18 cellular contexts compared by ENCODE assay signal in the genomic region with DNA sequence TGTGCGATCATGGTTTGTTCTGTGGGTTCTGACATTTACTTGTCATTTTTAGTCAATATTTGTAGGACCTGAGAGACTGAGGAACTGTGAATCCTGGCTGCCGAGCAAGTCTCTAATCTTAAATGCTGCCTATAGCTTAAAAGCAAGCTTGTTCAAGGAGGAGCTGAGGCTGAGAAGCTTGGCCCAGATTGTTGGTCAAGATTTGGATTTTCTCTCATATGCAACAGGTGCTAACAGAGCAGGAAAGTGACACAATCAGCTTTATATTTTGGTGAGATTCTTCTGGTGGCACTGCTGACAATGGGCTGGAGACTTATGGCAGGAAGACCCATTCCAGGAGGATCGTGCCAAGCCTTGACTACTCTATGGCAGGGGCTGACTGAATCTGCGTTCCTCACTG.
DNase-seq lines count a peak whose midpoint lies in the region; ATAC-seq and TF ChIP-seq lines count a peak whose summit lies in the region.
"Had no signal": no experiment of that assay in that cellular context is flagged by ENCODE, and none has a peak within 500 bp of the region (broad histone marks: within the 10 kb centered on the region; RNA-seq: fewer than 3 reads in every experiment).

No MANE protein-coding gene starts in this region.

- no peaks in the 10 kb centered on the region for H3K36me3 ChIP-seq in breast epithelium
- H3K36me3 ChIP-seq in Panc1 (ENCODE audit: control insufficient read depth, insufficient read depth, low read length) = no peaks in the 10 kb centered on the region
- no peaks in the 10 kb centered on the region for H3K36me3 ChIP-seq in stomach smooth muscle (ENCODE audit: control insufficient read depth in 2 of 2, insufficient read depth in 2 of 2, low read length in 2 of 2)
- H3K36me3 ChIP-seq in mucosa of descending colon (ENCODE audit: low read depth) = no peaks in the 10 kb centered on the region
- H3K36me3 ChIP-seq: neural progenitor cell, tibial artery had no signal

- DNase-seq in MCF 10A (ENCODE audit: unreplicated experiment) = no peak
- DNase-seq in breast epithelium (ENCODE audit: low spot score in 2 of 2) = no peak
- no peak for DNase-seq in Panc1 (ENCODE audit: low read depth, low spot score)
- DNase-seq in effector memory CD8-positive, alpha-beta T cell = no peak
- no peak for DNase-seq in NCI-H2171 (lab: John Stamatoyannopoulos, UW)
- DNase-seq in mucosa of descending colon = no peak
- DNase-seq: activated effector memory CD4-positive, alpha-beta T cell treated with anti-CD3 and anti-CD28 coated beads, Interleukin-2, amount 50 U/mL, for 16 hours; aorta; CD4-positive, alpha-beta memory T cell; DMS79; hippocampal formation; kidney; NCI-H1436 treated with DMSO at 0.1 percent for 48 hours; psoas muscle; tibial artery had no signal

- no peaks in the 10 kb centered on the region for H3K27me3 Mint-ChIP-seq in MCF 10A (ENCODE audit: insufficient read depth, unreplicated experiment)
- no peaks in the 10 kb centered on the region for H3K27me3 Mint-ChIP-seq in effector memory CD8-positive, alpha-beta T cell
- H3K27me3 Mint-ChIP-seq: CD4-positive, alpha-beta memory T cell had no signal

- intact Hi-C loops in MCF 10A (cut with micrococcal nuclease) (no loop called here), breast epithelium (cut with DNase I; ENCODE audit: low total_unique reads) (no loop called here), Panc1 (cut with micrococcal nuclease; ENCODE audit: unreplicated experiment) (no loop called here), mucosa of descending colon (cut with DNase I, micrococcal nuclease) (no loop called here)

- H3K27me3 ChIP-seq in breast epithelium = no peaks in the 10 kb centered on the region
- H3K27me3 ChIP-seq in Panc1 (ENCODE audit: control insufficient read depth, insufficient read depth, low read length) = no peaks in the 10 kb centered on the region
- no peaks in the 10 kb centered on the region for H3K27me3 ChIP-seq in stomach smooth muscle (ENCODE audit: control insufficient read depth in 1 of 2, insufficient read depth in 2 of 2, low read length in 2 of 2)
- H3K27me3 ChIP-seq: neural progenitor cell, tibial artery had no signal

- TF ChIP-seq POLR2A in breast epithelium (IDR thresholded peaks at IDR 0.05) = no peak

- H3K4me3 ChIP-seq in breast epithelium = no peak overlapping the region
- H3K4me3 ChIP-seq in Panc1 (ENCODE audit: low read depth in 2 of 2, low read length in 2 of 2) = no peak overlapping the region
- H3K4me3 ChIP-seq in stomach smooth muscle (ENCODE audit: low read length in 2 of 2) = peak overlapping the region in 1 of 2 donors; percentile 69
- H3K4me3 ChIP-seq in mucosa of descending colon = no peak overlapping the region
- H3K4me3 ChIP-seq: neural progenitor cell had no signal

- H3K4me3 Mint-ChIP-seq in MCF 10A (ENCODE audit: unreplicated experiment) = peak overlapping the region; percentile 73
- H3K4me3 Mint-ChIP-seq in effector memory CD8-positive, alpha-beta T cell = peak overlapping the region; percentile 62 to 73
- H3K4me3 Mint-ChIP-seq: neural progenitor cell had no signal

- CTCF ChIA-PET in MCF 10A (lab: Yijun Ruan, JAX) (interaction anchor here (0.6 to 1.2 kb wide), 5 partner anchors 107 to 1953 kb away, joined by 3 to 5 read pairs (median 3); no protein-coding TSS in a partner anchor), Panc1 (lab: Charles Lee) (interaction anchor here (0.5 kb wide), 1 partner anchor 314 kb away, joined by 5 read pairs; the partner anchor contains the start of gene RABEPK)

- no peaks in the 10 kb centered on the region for H3K9me3 Mint-ChIP-seq in MCF 10A (ENCODE audit: unreplicated experiment)
- no peaks in the 10 kb centered on the region for H3K9me3 Mint-ChIP-seq in effector memory CD8-positive, alpha-beta T cell
- H3K9me3 Mint-ChIP-seq: CD4-positive, alpha-beta memory T cell; neural progenitor cell had no signal

- H3K4me1 Mint-ChIP-seq in MCF 10A (ENCODE audit: insufficient read depth, unreplicated experiment) = peaks cover 17% of the 10 kb centered on the region
- peaks cover 16 to 31% of the 10 kb centered on the region in 2 donors for H3K4me1 Mint-ChIP-seq in effector memory CD8-positive, alpha-beta T cell (ENCODE audit: low read depth in 2 of 2)

- peaks cover 0 to 3% of the 10 kb centered on the region in 2 donors for H3K4me1 ChIP-seq in breast epithelium
- peaks cover 19% of the 10 kb centered on the region for H3K4me1 ChIP-seq in Panc1 (ENCODE audit: control insufficient read depth, insufficient read depth, low read length)
- H3K4me1 ChIP-seq in stomach smooth muscle (ENCODE audit: control insufficient read depth, insufficient read depth, low read length) = peaks cover 39% of the 10 kb centered on the region
- peaks cover 18% of the 10 kb centered on the region for H3K4me1 ChIP-seq in mucosa of descending colon (ENCODE audit: low read depth)

- POLR2A ChIA-PET in MCF 10A (lab: Yijun Ruan, JAX) = interaction anchor here (1.5 to 2.8 kb wide), 5 partner anchors 9 to 27 kb away, joined by 4 to 19 read pairs (median 8); no protein-coding TSS in a partner anchor
- POLR2A ChIA-PET in Panc1 (lab: Charles Lee) = no interaction called here

- in situ Hi-C loops in Panc1 (cut with HindIII; ENCODE audit: low pct_unique_long_range_greater_than_20kb, low sequenced_read_pairs) = no loop called here

- no peaks in the 10 kb centered on the region for H3K9me3 ChIP-seq in breast epithelium
- no peaks in the 10 kb centered on the region for H3K9me3 ChIP-seq in Panc1 (ENCODE audit: control insufficient read depth, insufficient read depth, low read depth, low read length)
- no peaks in the 10 kb centered on the region for H3K9me3 ChIP-seq in stomach smooth muscle (ENCODE audit: control insufficient read depth in 2 of 2, low read length in 2 of 2)
- H3K9me3 ChIP-seq in mucosa of descending colon = no peaks in the 10 kb centered on the region
- H3K9me3 ChIP-seq: psoas muscle, tibial artery had no signal

- no peak overlapping the region for H3K9ac ChIP-seq in stomach smooth muscle (ENCODE audit: low read length in 2 of 2)
- H3K9ac ChIP-seq: neural progenitor cell had no signal

- peak overlapping the region in 1 of 2 donors; percentile 48 for H3K27ac ChIP-seq in breast epithelium
- H3K27ac ChIP-seq in Panc1 (ENCODE audit: low read length) = peak overlapping the region; percentile 57; the same call in 1 of the 2 replicates
- peak overlapping the region; percentile 90 for H3K27ac ChIP-seq in stomach smooth muscle (ENCODE audit: low read length)
- H3K27ac ChIP-seq: neural progenitor cell, tibial artery had no signal

- no peak for TF ChIP-seq CTCF in MCF 10A (IDR thresholded peaks at IDR 0.05; ENCODE audit: unreplicated experiment)
- no peak for TF ChIP-seq CTCF in breast epithelium (IDR thresholded peaks at IDR 0.05)
- no peak for TF ChIP-seq CTCF in Panc1 (IDR thresholded peaks at IDR 0.05)
- no peak for TF ChIP-seq CTCF in mucosa of descending colon (IDR thresholded peaks at IDR 0.05)

- no TSS peak for BruUV-seq in MCF 10A (replicated peaks; lab: Mats Ljungman, UMichigan)
- no TSS peak for BruUV-seq in Panc1 (replicated peaks; lab: Mats Ljungman, UMichigan)

- H3K27ac Mint-ChIP-seq in MCF 10A (ENCODE audit: low read depth, unreplicated experiment) = peak overlapping the region; percentile 29
- peak overlapping the region; percentile 59 to 77 for H3K27ac Mint-ChIP-seq in effector memory CD8-positive, alpha-beta T cell
- H3K27ac Mint-ChIP-seq: neural progenitor cell had no signal

- ATAC-seq in Panc1 (no peak), mucosa of descending colon (no peak), HG03039 (IDR thresholded peaks at IDR 0.05; ENCODE audit: unreplicated experiment) (no peak)
- no peak for ATAC-seq in effector memory CD8-positive, alpha-beta T cell (replicated peaks)

- H3K36me3 Mint-ChIP-seq in MCF 10A (ENCODE audit: insufficient read depth, unreplicated experiment) = no peaks in the 10 kb centered on the region
- peaks cover 3% of the 10 kb centered on the region for H3K36me3 Mint-ChIP-seq in effector memory CD8-positive, alpha-beta T cell (ENCODE audit: insufficient read depth)
